ENCODE assay signal across 1 cellular context in the genomic region with DNA sequence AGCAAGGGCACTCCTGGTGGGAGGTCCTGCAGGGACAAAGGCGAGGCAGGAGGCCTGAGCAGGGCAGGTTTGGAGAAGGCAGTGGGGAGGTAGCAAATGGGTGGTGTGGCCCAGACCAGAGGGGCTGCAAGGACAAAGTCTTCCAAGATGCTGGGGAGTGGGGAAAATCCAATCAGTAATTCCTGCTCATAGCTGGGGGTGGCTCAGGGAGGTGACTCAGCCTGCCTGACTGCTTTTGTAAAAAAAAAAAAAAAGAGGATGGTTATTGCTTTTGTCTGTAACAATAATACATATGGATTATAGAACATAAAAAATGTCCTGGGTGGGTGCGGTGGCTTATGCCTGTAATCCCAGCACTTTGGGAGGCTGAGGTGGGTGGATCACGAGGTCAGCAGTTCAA.
TF ChIP-seq lines count a peak whose summit lies in the region.

No MANE protein-coding gene starts in this region.

TF ChIP-seq in SK-N-SH treated with all-trans-retinoic acid at 6 μM for 48 hours, 23 proteins besides CTCF, POLR2A, EP300 and RAD21 (continued from another document):
- no peak for TF ChIP-seq RARB (CRISPR knock-in tag; IDR thresholded peaks at IDR 0.05)
- no peak for TF ChIP-seq PPARA (CRISPR knock-in tag; IDR thresholded peaks at IDR 0.05; ENCODE audit: borderline replicate concordance)
- TF ChIP-seq CSDC2 (CRISPR knock-in tag; IDR thresholded peaks at IDR 0.05), result no peak
